In the genomic region with DNA sequence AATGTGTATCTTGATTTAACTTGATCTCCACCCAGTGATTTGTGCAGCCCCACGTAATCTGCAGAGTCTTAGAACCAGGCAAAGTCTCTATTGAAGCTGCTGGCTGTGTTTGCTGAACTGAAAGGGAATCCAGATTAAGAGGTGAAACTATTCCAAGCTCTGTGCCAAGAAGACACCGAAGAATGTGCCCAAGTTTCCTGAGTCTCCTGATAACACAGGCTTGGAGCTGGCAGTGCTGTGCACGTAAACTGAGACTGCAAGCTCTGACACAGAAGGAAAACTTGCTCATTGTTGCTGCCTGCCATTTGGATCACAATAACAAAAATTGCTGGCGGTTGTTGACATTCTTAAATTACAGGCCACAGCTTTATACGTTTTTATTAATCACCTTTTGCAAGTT, we compare ENCODE assay signal across 1 cellular context.
TF ChIP-seq lines count a peak whose summit lies in the region.

No MANE protein-coding gene starts in this region.

TF ChIP-seq in GM23338, 12 proteins besides CTCF, POLR2A, EP300 and RAD21 (continued from another document):
- TF ChIP-seq EZH2 (IDR thresholded peaks at IDR 0.05; ENCODE audit: low read depth, unreplicated experiment) (no peak), JUNB (IDR thresholded peaks at IDR 0.05; ENCODE audit: unreplicated experiment) (no peak), ZNF114 (CRISPR knock-in tag; IDR thresholded peaks at IDR 0.05) (no peak)
- TF ChIP-seq, protein P1, sequence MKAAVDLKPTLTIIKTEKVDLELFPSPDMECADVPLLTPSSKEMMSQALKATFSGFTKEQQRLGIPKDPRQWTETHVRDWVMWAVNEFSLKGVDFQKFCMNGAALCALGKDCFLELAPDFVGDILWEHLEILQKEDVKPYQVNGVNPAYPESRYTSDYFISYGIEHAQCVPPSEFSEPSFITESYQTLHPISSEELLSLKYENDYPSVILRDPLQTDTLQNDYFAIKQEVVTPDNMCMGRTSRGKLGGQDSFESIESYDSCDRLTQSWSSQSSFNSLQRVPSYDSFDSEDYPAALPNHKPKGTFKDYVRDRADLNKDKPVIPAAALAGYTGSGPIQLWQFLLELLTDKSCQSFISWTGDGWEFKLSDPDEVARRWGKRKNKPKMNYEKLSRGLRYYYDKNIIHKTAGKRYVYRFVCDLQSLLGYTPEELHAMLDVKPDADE (IDR thresholded peaks at IDR 0.05): no peak
- TF ChIP-seq, protein P2, sequence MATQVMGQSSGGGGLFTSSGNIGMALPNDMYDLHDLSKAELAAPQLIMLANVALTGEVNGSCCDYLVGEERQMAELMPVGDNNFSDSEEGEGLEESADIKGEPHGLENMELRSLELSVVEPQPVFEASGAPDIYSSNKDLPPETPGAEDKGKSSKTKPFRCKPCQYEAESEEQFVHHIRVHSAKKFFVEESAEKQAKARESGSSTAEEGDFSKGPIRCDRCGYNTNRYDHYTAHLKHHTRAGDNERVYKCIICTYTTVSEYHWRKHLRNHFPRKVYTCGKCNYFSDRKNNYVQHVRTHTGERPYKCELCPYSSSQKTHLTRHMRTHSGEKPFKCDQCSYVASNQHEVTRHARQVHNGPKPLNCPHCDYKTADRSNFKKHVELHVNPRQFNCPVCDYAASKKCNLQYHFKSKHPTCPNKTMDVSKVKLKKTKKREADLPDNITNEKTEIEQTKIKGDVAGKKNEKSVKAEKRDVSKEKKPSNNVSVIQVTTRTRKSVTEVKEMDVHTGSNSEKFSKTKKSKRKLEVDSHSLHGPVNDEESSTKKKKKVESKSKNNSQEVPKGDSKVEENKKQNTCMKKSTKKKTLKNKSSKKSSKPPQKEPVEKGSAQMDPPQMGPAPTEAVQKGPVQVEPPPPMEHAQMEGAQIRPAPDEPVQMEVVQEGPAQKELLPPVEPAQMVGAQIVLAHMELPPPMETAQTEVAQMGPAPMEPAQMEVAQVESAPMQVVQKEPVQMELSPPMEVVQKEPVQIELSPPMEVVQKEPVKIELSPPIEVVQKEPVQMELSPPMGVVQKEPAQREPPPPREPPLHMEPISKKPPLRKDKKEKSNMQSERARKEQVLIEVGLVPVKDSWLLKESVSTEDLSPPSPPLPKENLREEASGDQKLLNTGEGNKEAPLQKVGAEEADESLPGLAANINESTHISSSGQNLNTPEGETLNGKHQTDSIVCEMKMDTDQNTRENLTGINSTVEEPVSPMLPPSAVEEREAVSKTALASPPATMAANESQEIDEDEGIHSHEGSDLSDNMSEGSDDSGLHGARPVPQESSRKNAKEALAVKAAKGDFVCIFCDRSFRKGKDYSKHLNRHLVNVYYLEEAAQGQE (IDR thresholded peaks at IDR 0.05; ENCODE audit: unreplicated experiment): no peak
